21 cellular contexts compared by ENCODE assay signal in the genomic region with DNA sequence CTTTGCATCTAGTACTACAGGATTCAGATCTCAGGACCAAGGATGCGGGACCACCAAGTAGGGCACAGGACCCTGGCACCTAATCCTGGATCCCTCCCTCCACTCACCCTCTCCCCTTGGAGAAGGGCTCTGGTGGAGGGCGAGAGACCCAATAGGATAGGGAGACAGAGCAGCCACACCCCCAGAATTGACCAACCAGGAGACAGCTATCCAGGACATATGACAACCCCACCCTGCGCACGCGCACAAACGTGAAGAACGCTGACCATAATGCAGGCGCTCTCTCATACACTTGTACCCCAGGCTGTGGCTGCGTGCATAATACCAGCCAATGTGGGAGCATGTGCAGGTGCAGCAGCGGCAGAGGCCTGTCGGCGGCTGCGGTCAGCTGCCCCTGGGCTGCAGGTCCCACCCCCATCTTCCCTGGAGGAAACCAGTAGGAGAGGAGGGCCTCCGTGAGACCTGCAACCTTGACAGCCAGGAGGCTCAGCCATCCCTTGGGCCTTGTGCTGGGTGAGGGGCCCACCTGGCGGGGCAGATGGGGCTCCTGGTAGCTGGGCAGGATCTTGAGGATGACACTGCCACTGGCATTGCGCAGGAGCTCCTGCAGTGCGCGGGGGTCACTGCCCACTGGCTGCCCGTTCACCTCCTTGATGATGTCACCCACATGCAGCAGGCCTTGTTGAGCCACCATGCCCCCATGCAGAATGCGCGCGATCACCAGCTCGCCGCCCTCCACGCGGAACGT. TPM values are rescaled to one million over a fixed set of nuclear protein-coding genes. Genes with fewer than 3 reads are reported as not detected.
"Had no signal": no experiment of that assay in that cellular context is flagged by ENCODE, and none has a peak within 500 bp of the region (broad histone marks: within the 10 kb centered on the region; RNA-seq: fewer than 3 reads in every experiment).

No MANE protein-coding gene starts in this region.

- H3K27me3 ChIP-seq: adrenal gland had no signal

- H3K27ac Mint-ChIP-seq: activated CD8-positive, alpha-beta T cell treated with anti-CD3 and anti-CD28 coated beads, Interleukin-2, amount 10 ng/mL, durations not matched to agents 7 days and 5 days; activated naive CD8-positive, alpha-beta T cell treated with anti-CD3 and anti-CD28 coated beads, Interleukin-2, amount 10 ng/mL, durations not matched to agents 7 days and 5 days; T-helper 1 cell treated with Interleukin-12 subunit alpha and Interleukin-12 subunit beta and Interleukin-4 antibody, amounts not matched to agents 30 μg/mL and 1 μg/mL, for 36 hours had no signal

- H3K4me3 ChIP-seq: adrenal gland, SJSA1 had no signal

- H3K36me3 Mint-ChIP-seq: activated naive CD8-positive, alpha-beta T cell treated with anti-CD3 and anti-CD28 coated beads, Interleukin-2, amount 10 ng/mL, durations not matched to agents 7 days and 5 days had no signal

- H3K9me3 ChIP-seq: adrenal gland, SJSA1 had no signal

- H3K36me3 ChIP-seq: adrenal gland, SJSA1 had no signal

- H3K9me3 Mint-ChIP-seq: activated naive CD8-positive, alpha-beta T cell treated with anti-CD3 and anti-CD28 coated beads, Interleukin-2, amount 10 ng/mL, durations not matched to agents 7 days and 5 days; T-helper 1 cell treated with Interleukin-12 subunit alpha and Interleukin-12 subunit beta and Interleukin-4 antibody, amounts not matched to agents 30 μg/mL and 1 μg/mL, for 36 hours had no signal

- H3K27ac ChIP-seq: adrenal gland, SJSA1 had no signal

- ATAC-seq: activated CD4-positive, CD25-positive, alpha-beta regulatory T cell treated with anti-CD3 and anti-CD28 coated beads, Interleukin-2, amount 50 U/mL, for 24 hours; activated CD8-positive, alpha-beta T cell treated with anti-CD3 and anti-CD28 coated beads, Interleukin-2, amount 10 ng/mL, durations not matched to agents 7 days and 5 days; SK-N-SH treated with all-trans-retinoic acid at 6 μM for 48 hours had no signal

- DNase-seq: activated CD4-positive, alpha-beta T cell treated with anti-CD3 and anti-CD28 coated beads for 4 hours; activated CD8-positive, alpha-beta memory T cell treated with anti-CD3 and anti-CD28 coated beads, Interleukin-2, amount 50 U/mL, for 48 hours; activated CD8-positive, alpha-beta T cell treated with anti-CD3 and anti-CD28 coated beads, Interleukin-2, amount 10 ng/mL, durations not matched to agents 7 days and 5 days; activated naive CD4-positive, alpha-beta T cell treated with anti-CD3 and anti-CD28 coated beads, Interleukin-2, amount 50 U/mL, for 16 hours; activated naive CD8-positive, alpha-beta T cell treated with anti-CD3 and anti-CD28 coated beads, Interleukin-2, amount 10 ng/mL, durations not matched to agents 7 days and 5 days; activated T-cell treated with anti-CD3 and anti-CD28 coated beads, Interleukin-2, amount 50 U/mL, for 1 hour; adrenal gland; anterior cingulate cortex; Kasumi-1; KBM-7; NCI-H146; NCI-H1930; NCI-H345; NCI-H510A; NCI-H526 treated with DMSO at 0.1 percent for 48 hours; SHP77; SW 1271 had no signal

- H3K4me3 Mint-ChIP-seq: activated CD8-positive, alpha-beta T cell treated with anti-CD3 and anti-CD28 coated beads, Interleukin-2, amount 10 ng/mL, durations not matched to agents 7 days and 5 days; activated naive CD8-positive, alpha-beta T cell treated with anti-CD3 and anti-CD28 coated beads, Interleukin-2, amount 10 ng/mL, durations not matched to agents 7 days and 5 days; T-helper 1 cell treated with Interleukin-12 subunit alpha and Interleukin-12 subunit beta and Interleukin-4 antibody, amounts not matched to agents 30 μg/mL and 1 μg/mL, for 36 hours had no signal

RNA-seq across cellular contexts. Expression of a gene that starts 35.0 kb away (rescaled TPM):
- total RNA-seq: activated CD8-positive, alpha-beta T cell treated with anti-CD3 and anti-CD28 coated beads, Interleukin-2, amount 10 ng/mL, durations not matched to agents 7 days and 5 days; activated naive CD8-positive, alpha-beta T cell treated with anti-CD3 and anti-CD28 coated beads, Interleukin-2, amount 10 ng/mL, durations not matched to agents 7 days and 5 days; SJSA1 had no signal

RNA-seq across cellular contexts. Expression of a gene that starts 49.0 kb away (rescaled TPM):
- total RNA-seq: activated CD8-positive, alpha-beta T cell treated with anti-CD3 and anti-CD28 coated beads, Interleukin-2, amount 10 ng/mL, durations not matched to agents 7 days and 5 days had no signal
